8 cellular contexts compared by ENCODE assay signal in genomic region chr7:105224884-105225651, GRCh38.
DNase-seq lines count a peak whose midpoint lies in the region; ATAC-seq and TF ChIP-seq lines count a peak whose summit lies in the region.

No MANE protein-coding gene starts in this region.

- H3K9me3 Mint-ChIP-seq in CD8-positive, alpha-beta memory T cell, result no peaks in the 10 kb centered on the region
- peaks cover 5% of the 10 kb centered on the region for H3K9me3 Mint-ChIP-seq in type B pancreatic cell

- no peaks in the 10 kb centered on the region for H3K9me3 ChIP-seq in CD8-positive, alpha-beta memory T cell (ENCODE audit: low read length)

- H3K4me3 Mint-ChIP-seq in CD8-positive, alpha-beta memory T cell, result peak overlapping the region in 1 of 7 donors; percentile 52
- H3K4me3 Mint-ChIP-seq in type B pancreatic cell, result no peak overlapping the region

- H3K4me1 Mint-ChIP-seq in CD8-positive, alpha-beta memory T cell, result peaks cover 36 to 58% (median 46%) of the 10 kb centered on the region in 3 donors
- H3K4me1 Mint-ChIP-seq in type B pancreatic cell (ENCODE audit: unreplicated experiment), result peaks cover 13% of the 10 kb centered on the region

- TF ChIP-seq CTCF in fibroblast of the aortic adventitia (IDR thresholded peaks at IDR 0.05; ENCODE audit: insufficient read depth, low read length), result peak; percentile 1
- TF ChIP-seq CTCF in type B pancreatic cell (conservative IDR thresholded peaks at IDR 0.05), result no peak

- H3K36me3 ChIP-seq in CD8-positive, alpha-beta memory T cell (ENCODE audit: insufficient read depth, low read length), result no peaks in the 10 kb centered on the region

- CTCF ChIA-PET in CD8-positive, alpha-beta memory T cell (lab: Charles Lee), result interaction anchor here (2.6 kb wide), 1 partner anchor 44 kb away, joined by 6 read pairs; no protein-coding TSS in a partner anchor

- H3K36me3 Mint-ChIP-seq in CD8-positive, alpha-beta memory T cell, result peaks cover 8 to 11% (median 9%) of the 10 kb centered on the region in 3 donors
- peaks cover 7% of the 10 kb centered on the region for H3K36me3 Mint-ChIP-seq in type B pancreatic cell

- no peaks in the 10 kb centered on the region for H3K4me1 ChIP-seq in CD8-positive, alpha-beta memory T cell (ENCODE audit: insufficient read depth, low read length)

- POLR2A ChIA-PET in CD8-positive, alpha-beta memory T cell (lab: Charles Lee), result interaction anchor here (0.6 kb wide), 1 partner anchor 26 kb away, joined by 3 read pairs; no protein-coding TSS in a partner anchor

- no peak overlapping the region for H3K27ac ChIP-seq in CD8-positive, alpha-beta memory T cell (ENCODE audit: low read depth, low read length)

- no peaks in the 10 kb centered on the region for H3K27me3 Mint-ChIP-seq in CD8-positive, alpha-beta memory T cell
- no peaks in the 10 kb centered on the region for H3K27me3 Mint-ChIP-seq in type B pancreatic cell

- no peak overlapping the region for H3K4me3 ChIP-seq in CD8-positive, alpha-beta memory T cell (ENCODE audit: low read length)
- H3K4me3 ChIP-seq in fibroblast of the aortic adventitia (ENCODE audit: low read depth, low read length), result no peak overlapping the region

- H3K27me3 ChIP-seq in CD8-positive, alpha-beta memory T cell (ENCODE audit: insufficient read depth, low read length, poor library complexity, severe bottlenecking), result no peaks in the 10 kb centered on the region

- no peak for DNase-seq in CD8-positive, alpha-beta memory T cell
- DNase-seq in SIG-M5 treated with dmso at 0.1 percent for 504 hours (lab: John Stamatoyannopoulos, UW; ENCODE audit: unreplicated experiment) (peak; percentile 80), fibroblast of the aortic adventitia (ENCODE audit: low read depth) (peak; percentile 87), type B pancreatic cell (ENCODE audit: extremely low spot score, unreplicated experiment) (no peak), ureter (ENCODE audit: low spot score) (no peak), islet precursor cell (no peak)

- ATAC-seq in GM19035 (IDR thresholded peaks at IDR 0.05; ENCODE audit: unreplicated experiment) (peak; percentile 79), HG03175 (IDR thresholded peaks at IDR 0.05; ENCODE audit: unreplicated experiment) (peak; percentile 94)

- peak overlapping the region in 5 of 8 donors; percentile 30 to 76 (median 40) for H3K27ac Mint-ChIP-seq in CD8-positive, alpha-beta memory T cell
- H3K27ac Mint-ChIP-seq in type B pancreatic cell, result peak overlapping the region; percentile 70

Comparison
In these comparisons a context has a peak if more than half of its experiments do, and no peak if none do; other contexts are left out.
1. DNase-seq: peak in SIG-M5 treated with dmso at 0.1 percent for 504 hours (single experiment) and fibroblast of the aortic adventitia (single experiment); none in CD8-positive, alpha-beta memory T cell (0 of 5), type B pancreatic cell (single experiment), ureter (single experiment) and islet precursor cell (single experiment).